Comparison of ENCODE assay signal across 1 cellular context in the genomic region with DNA sequence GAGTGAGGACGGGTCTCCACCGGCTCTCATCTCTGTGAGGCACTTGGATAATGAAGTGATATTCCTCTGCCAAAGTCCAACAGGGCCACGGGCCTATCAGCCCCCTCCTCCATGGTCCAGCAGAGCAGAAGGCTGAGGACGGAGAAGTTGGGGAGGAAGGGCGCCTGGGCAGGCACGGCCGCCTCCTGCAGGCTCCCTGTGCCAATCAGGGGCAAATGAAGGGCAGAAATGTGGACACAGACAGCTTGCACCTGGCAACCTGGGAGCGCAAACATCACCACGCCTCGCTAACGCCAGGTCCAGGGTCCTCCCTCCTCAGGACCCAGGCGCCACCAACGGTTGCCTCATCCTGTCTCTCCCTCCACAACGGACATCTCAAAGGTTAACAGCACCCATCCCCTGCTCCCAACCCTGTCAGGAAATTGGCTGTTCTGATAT.
TF ChIP-seq lines count a peak whose summit lies in the region.

No MANE protein-coding gene starts in this region.

TF ChIP-seq in IMR-90, 13 proteins besides CTCF, POLR2A, EP300 and RAD21:
- no peak for TF ChIP-seq MAZ (IDR thresholded peaks at IDR 0.05; ENCODE audit: borderline replicate concordance, low read depth, low read length)
- TF ChIP-seq, protein P1, sequence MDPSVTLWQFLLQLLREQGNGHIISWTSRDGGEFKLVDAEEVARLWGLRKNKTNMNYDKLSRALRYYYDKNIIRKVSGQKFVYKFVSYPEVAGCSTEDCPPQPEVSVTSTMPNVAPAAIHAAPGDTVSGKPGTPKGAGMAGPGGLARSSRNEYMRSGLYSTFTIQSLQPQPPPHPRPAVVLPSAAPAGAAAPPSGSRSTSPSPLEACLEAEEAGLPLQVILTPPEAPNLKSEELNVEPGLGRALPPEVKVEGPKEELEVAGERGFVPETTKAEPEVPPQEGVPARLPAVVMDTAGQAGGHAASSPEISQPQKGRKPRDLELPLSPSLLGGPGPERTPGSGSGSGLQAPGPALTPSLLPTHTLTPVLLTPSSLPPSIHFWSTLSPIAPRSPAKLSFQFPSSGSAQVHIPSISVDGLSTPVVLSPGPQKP (IDR thresholded peaks at IDR 0.05; ENCODE audit: borderline replicate concordance, low read depth, low read length): no peak
- no peak for TF ChIP-seq BHLHE40 (IDR thresholded peaks at IDR 0.05; ENCODE audit: low read depth, low read length)
- TF ChIP-seq CEBPB (IDR thresholded peaks at IDR 0.05; ENCODE audit: low read depth, low read length): no peak
- no peak for TF ChIP-seq NFE2L2 (IDR thresholded peaks at IDR 0.05; ENCODE audit: low read depth, low read length)
- TF ChIP-seq RCOR1 (IDR thresholded peaks at IDR 0.05; ENCODE audit: insufficient replicate concordance, low read length): no peak
- TF ChIP-seq CHD1 (IDR thresholded peaks at IDR 0.05; ENCODE audit: low read depth, low read length): no peak
- no peak for TF ChIP-seq MXI1 (IDR thresholded peaks at IDR 0.05; ENCODE audit: borderline replicate concordance, low read depth, low read length)
- TF ChIP-seq, protein P2, sequence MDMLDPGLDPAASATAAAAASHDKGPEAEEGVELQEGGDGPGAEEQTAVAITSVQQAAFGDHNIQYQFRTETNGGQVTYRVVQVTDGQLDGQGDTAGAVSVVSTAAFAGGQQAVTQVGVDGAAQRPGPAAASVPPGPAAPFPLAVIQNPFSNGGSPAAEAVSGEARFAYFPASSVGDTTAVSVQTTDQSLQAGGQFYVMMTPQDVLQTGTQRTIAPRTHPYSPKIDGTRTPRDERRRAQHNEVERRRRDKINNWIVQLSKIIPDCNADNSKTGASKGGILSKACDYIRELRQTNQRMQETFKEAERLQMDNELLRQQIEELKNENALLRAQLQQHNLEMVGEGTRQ (IDR thresholded peaks at IDR 0.05; ENCODE audit: low read depth, low read length): no peak
- no peak for TF ChIP-seq RFX5 (IDR thresholded peaks at IDR 0.05; ENCODE audit: low read depth, low read length)
- no peak for TF ChIP-seq MAFK (IDR thresholded peaks at IDR 0.05; ENCODE audit: low read depth, low read length)
- no peak for TF ChIP-seq SMC3 (IDR thresholded peaks at IDR 0.05; ENCODE audit: low read depth, low read length)
- no peak for TF ChIP-seq FOS (IDR thresholded peaks at IDR 0.05; ENCODE audit: low read depth, low read length)
